In the genomic region with DNA sequence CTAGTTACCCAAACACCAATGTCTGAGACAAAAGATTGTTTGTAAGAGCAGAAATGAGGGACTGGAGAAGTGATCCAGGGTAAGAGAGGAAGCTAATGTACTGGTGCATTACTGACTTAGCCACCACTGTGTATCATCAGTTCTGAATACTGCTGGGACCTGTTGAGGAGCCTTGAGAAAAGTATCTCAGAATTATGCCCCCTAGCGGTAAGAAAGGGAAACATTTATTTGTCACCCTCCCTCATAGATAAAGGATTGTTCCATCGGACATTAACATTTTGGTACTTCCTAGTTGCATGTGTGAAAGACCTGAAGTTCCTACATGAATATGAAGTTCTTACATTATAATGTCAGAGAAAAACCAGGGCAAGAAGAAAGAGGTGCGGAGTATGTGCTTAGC, we compare ENCODE assay signal across 9 cellular contexts.
A peak's percentile ranks its signal among the peaks of the same experiment; 100 is the strongest.
DNase-seq lines count a peak whose midpoint lies in the region; ATAC-seq and TF ChIP-seq lines count a peak whose summit lies in the region.
"Had no signal": no experiment of that assay in that cellular context is flagged by ENCODE, and none has a peak within 500 bp of the region (broad histone marks: within the 10 kb centered on the region; RNA-seq: fewer than 3 reads in every experiment).

No MANE protein-coding gene starts in this region.

- no peak overlapping the region for H3K4me2 ChIP-seq in osteoblast (ENCODE audit: insufficient read depth, low read length)

- H3K4me3 ChIP-seq in osteoblast (ENCODE audit: insufficient read depth, low read length) = no peak overlapping the region

- peaks cover 13% of the 10 kb centered on the region for H3K9me3 Mint-ChIP-seq in mesothelial cell of epicardium

- intact Hi-C loops in posterior cingulate gyrus (cut with DNase I) = no loop called here

- no peak overlapping the region for H3K4me3 Mint-ChIP-seq in mesothelial cell of epicardium

- H3K9me3 ChIP-seq in osteoblast (ENCODE audit: low read depth, low read length) = peaks cover 2% of the 10 kb centered on the region

- H2AFZ ChIP-seq in osteoblast (ENCODE audit: low read length) = no peak overlapping the region

- peak; percentile 92 for ATAC-seq in GM18511 (IDR thresholded peaks at IDR 0.05; ENCODE audit: unreplicated experiment)
- ATAC-seq in HG02981 (IDR thresholded peaks at IDR 0.05; ENCODE audit: unreplicated experiment) = peak; percentile 80
- ATAC-seq: right cardiac atrium had no signal

- no peak overlapping the region for H3K27ac ChIP-seq in osteoblast (ENCODE audit: low read depth, low read length)

- no peaks in the 10 kb centered on the region for H3K4me1 ChIP-seq in osteoblast (ENCODE audit: insufficient read depth, low read length)

- peaks cover 12% of the 10 kb centered on the region for H3K4me1 Mint-ChIP-seq in mesothelial cell of epicardium

- DNase-seq in SW 1271 (lab: John Stamatoyannopoulos, UW) (peak; percentile 34 to 57), mesothelial cell of epicardium (ENCODE audit: low spot score in 2 of 2, unreplicated experiment in 2 of 2) (no peak), posterior cingulate gyrus (no peak), amygdala (lab: John Stamatoyannopoulos, UW) (no peak), iPS-NIHi7 (ENCODE audit: extremely low spot score) (no peak), osteoblast (ENCODE audit: insufficient read length, low spot score, missing footprints) (no peak)
- DNase-seq: right cardiac atrium had no signal

- H3K27me3 Mint-ChIP-seq in mesothelial cell of epicardium (ENCODE audit: low read depth) = no peaks in the 10 kb centered on the region

- no peaks in the 10 kb centered on the region for H3K27me3 ChIP-seq in osteoblast (ENCODE audit: insufficient read depth, low read length)

- TF ChIP-seq CTCF in mesothelial cell of epicardium (IDR thresholded peaks at IDR 0.05; ENCODE audit: unreplicated experiment) (peak; percentile 84), osteoblast (IDR thresholded peaks at IDR 0.05; ENCODE audit: extremely low read depth, low read depth, low read length) (no peak)

- no peaks in the 10 kb centered on the region for H3K36me3 Mint-ChIP-seq in mesothelial cell of epicardium

- no peak overlapping the region for H3K27ac Mint-ChIP-seq in mesothelial cell of epicardium

- no peaks in the 10 kb centered on the region for H3K36me3 ChIP-seq in osteoblast (ENCODE audit: insufficient read depth, low read length)

- H3K79me2 ChIP-seq in osteoblast (ENCODE audit: insufficient read depth, low read length) = no peaks in the 10 kb centered on the region

- no peaks in the 10 kb centered on the region for H4K20me1 ChIP-seq in osteoblast (ENCODE audit: insufficient read depth, low read length)

Comparison
In these comparisons a context has a peak if more than half of its experiments do, and no peak if none do; other contexts are left out.
1. DNase-seq: peak in SW 1271 (2 of 2); none in mesothelial cell of epicardium (0 of 2), posterior cingulate gyrus (0 of 10), amygdala (0 of 56), iPS-NIHi7 (single experiment) and osteoblast (single experiment).